ENCODE assay signal across 7 cellular contexts in the genomic region with DNA sequence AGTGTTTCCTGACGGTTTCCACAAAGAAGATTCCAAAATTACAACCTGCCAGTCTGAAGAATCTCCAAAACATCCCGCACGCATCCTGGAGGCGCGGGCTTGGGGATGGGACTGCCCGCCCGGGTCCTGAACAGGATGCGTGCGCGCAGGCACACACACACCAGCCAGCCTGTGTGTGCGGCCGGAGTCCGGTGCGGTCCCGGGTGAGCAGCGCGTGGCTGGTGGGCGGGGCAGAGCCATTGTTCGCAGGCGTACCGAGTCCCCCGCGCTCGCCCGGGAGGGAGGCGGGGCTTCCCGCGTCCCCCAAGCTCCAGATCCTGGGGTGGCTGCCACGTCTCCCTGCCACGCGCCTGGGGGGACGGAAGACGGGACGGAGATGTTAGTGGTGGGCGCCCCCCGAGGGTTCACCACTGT. TPM values are rescaled to one million over a fixed set of nuclear protein-coding genes. Genes with fewer than 3 reads are reported as not detected.
A peak's percentile ranks its signal among the peaks of the same experiment; 100 is the strongest.
DNase-seq lines count a peak whose midpoint lies in the region; ATAC-seq and TF ChIP-seq lines count a peak whose summit lies in the region.

No MANE protein-coding gene starts in this region.

- peak; percentile 38 for ATAC-seq in HG02571 (IDR thresholded peaks at IDR 0.05; ENCODE audit: unreplicated experiment)
- ATAC-seq in WTC11 = peak; percentile 51

- H3K36me3 Mint-ChIP-seq in WTC11 = peaks cover 39% of the 10 kb centered on the region

- H3K4me3 Mint-ChIP-seq in WTC11 = peak overlapping the region; percentile 96

- TF ChIP-seq CTCF in GM13977 (IDR thresholded peaks at IDR 0.05; ENCODE audit: extremely low read depth, insufficient read depth, missing control alignments) = no peak
- no peak for TF ChIP-seq CTCF in WTC11 (IDR thresholded peaks at IDR 0.05)
- no peak for TF ChIP-seq CTCF in kidney epithelial cell (IDR thresholded peaks at IDR 0.05; ENCODE audit: insufficient read depth, low read length, poor library complexity, severe bottlenecking)

- peak overlapping the region; percentile 89 for H3K27ac Mint-ChIP-seq in WTC11

- no peaks in the 10 kb centered on the region for H3K27me3 ChIP-seq in kidney epithelial cell (ENCODE audit: control insufficient read depth, insufficient read depth, low read length)

- H3K27me3 Mint-ChIP-seq in WTC11 (ENCODE audit: low read depth) = no peaks in the 10 kb centered on the region

- peaks cover 64% of the 10 kb centered on the region for H3K4me1 Mint-ChIP-seq in WTC11

- CTCF ChIA-PET in WTC11 (lab: Charles Lee) = interaction anchor here (0.6 to 3.6 kb wide), 14 partner anchors 25 to 501 kb away, joined by 3 to 27 read pairs (median 6); partner anchors contain the start of gene HIF1AN

- in situ Hi-C loops in GM13977 (cut with MboI; ENCODE audit: low pct_unique_long_range_greater_than_20kb, low sequenced_read_pairs, unreplicated experiment) = loop anchor here (10.0 kb wide), 1 partner anchor 88 kb away; no protein-coding TSS in a partner anchor

- DNase-seq in GM13977 (ENCODE audit: low spot score) (peak; percentile 81), NCI-H1105 (lab: John Stamatoyannopoulos, UW) (peak; percentile 33), WTC11 (ENCODE audit: low spot score) (peak; percentile 79), cerebellar cortex (ENCODE audit: low spot score) (peak; percentile 68), kidney epithelial cell (ENCODE audit: low read depth) (no peak)
- DNase-seq in stimulated activated CD4-positive, alpha-beta T cell treated with anti-CD3 and anti-CD28 coated beads, Interleukin-15, amount 100 ng/mL, for 24 hours = peak; percentile 89

- POLR2A ChIA-PET in WTC11 (lab: Charles Lee) = interaction anchor here (0.6 to 5.5 kb wide), 6 partner anchors 12 to 144 kb away, joined by 3 to 104 read pairs (median 4); no protein-coding TSS in a partner anchor

- H3K36me3 ChIP-seq in kidney epithelial cell (ENCODE audit: control insufficient read depth, insufficient read depth, low read length) = peaks cover 5% of the 10 kb centered on the region

- H3K4me3 ChIP-seq in kidney epithelial cell (ENCODE audit: low read depth, low read length) = peak overlapping the region; percentile 91

- H3K9me3 Mint-ChIP-seq in WTC11 = no peaks in the 10 kb centered on the region

TF ChIP-seq in WTC11, 78 proteins besides CTCF, POLR2A, EP300 and RAD21 (continues in another document):
- TF ChIP-seq ZBTB21 (CRISPR knock-in tag; IDR thresholded peaks at IDR 0.05; ENCODE audit: borderline replicate concordance) = peak; percentile 26; the same call in 1 of the 2 replicates
- TF ChIP-seq ZMAT4 (CRISPR knock-in tag; IDR thresholded peaks at IDR 0.05) = no peak
- 0 out of 2 replicates have a peak, but pooled peaks have one; percentile 13 for TF ChIP-seq CBFB (CRISPR knock-in tag; IDR thresholded peaks at IDR 0.05; ENCODE audit: low read depth)
- no peak for TF ChIP-seq MXD4 (CRISPR knock-in tag; IDR thresholded peaks at IDR 0.05; ENCODE audit: borderline replicate concordance)
- TF ChIP-seq FOXP4 (CRISPR knock-in tag; IDR thresholded peaks at IDR 0.05) = 0 out of 2 replicates have a peak, but pooled peaks have one; percentile 73
- TF ChIP-seq, protein P1, sequence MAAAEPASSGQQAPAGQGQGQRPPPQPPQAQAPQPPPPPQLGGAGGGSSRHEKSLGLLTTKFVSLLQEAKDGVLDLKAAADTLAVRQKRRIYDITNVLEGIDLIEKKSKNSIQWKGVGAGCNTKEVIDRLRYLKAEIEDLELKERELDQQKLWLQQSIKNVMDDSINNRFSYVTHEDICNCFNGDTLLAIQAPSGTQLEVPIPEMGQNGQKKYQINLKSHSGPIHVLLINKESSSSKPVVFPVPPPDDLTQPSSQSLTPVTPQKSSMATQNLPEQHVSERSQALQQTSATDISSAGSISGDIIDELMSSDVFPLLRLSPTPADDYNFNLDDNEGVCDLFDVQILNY (CRISPR knock-in tag; IDR thresholded peaks at IDR 0.05) = peak; percentile 52
- TF ChIP-seq IRF1 (CRISPR knock-in tag; IDR thresholded peaks at IDR 0.05) = 0 out of 2 replicates have a peak, but pooled peaks have one; percentile 58
- no peak for TF ChIP-seq ZNF317 (CRISPR knock-in tag; IDR thresholded peaks at IDR 0.05; ENCODE audit: borderline replicate concordance, low read depth)
- 0 out of 2 replicates have a peak, but pooled peaks have one; percentile 30 for TF ChIP-seq GABPB1 (CRISPR knock-in tag; IDR thresholded peaks at IDR 0.05)
- TF ChIP-seq, protein P2, sequence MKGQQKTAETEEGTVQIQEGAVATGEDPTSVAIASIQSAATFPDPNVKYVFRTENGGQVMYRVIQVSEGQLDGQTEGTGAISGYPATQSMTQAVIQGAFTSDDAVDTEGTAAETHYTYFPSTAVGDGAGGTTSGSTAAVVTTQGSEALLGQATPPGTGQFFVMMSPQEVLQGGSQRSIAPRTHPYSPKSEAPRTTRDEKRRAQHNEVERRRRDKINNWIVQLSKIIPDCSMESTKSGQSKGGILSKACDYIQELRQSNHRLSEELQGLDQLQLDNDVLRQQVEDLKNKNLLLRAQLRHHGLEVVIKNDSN (CRISPR knock-in tag; IDR thresholded peaks at IDR 0.05) = no peak
- TF ChIP-seq NFATC4 (CRISPR knock-in tag; IDR thresholded peaks at IDR 0.05) = no peak
- no peak for TF ChIP-seq ZNF281 (CRISPR knock-in tag; IDR thresholded peaks at IDR 0.05)
- TF ChIP-seq ZNF138 (CRISPR knock-in tag; conservative IDR thresholded peaks at IDR 0.05) = no peak
- TF ChIP-seq JUN (CRISPR knock-in tag; IDR thresholded peaks at IDR 0.05) = no peak
- no peak for TF ChIP-seq CDX4 (CRISPR knock-in tag; IDR thresholded peaks at IDR 0.05; ENCODE audit: borderline replicate concordance)
- TF ChIP-seq FOXJ3 (CRISPR knock-in tag; IDR thresholded peaks at IDR 0.05; ENCODE audit: borderline replicate concordance) = no peak
- TF ChIP-seq MYBL2 (CRISPR knock-in tag; IDR thresholded peaks at IDR 0.05) = no peak
- 0 out of 2 replicates have a peak, but pooled peaks have one; percentile 64 for TF ChIP-seq TEAD1 (CRISPR knock-in tag; IDR thresholded peaks at IDR 0.05)

RNA-seq across cellular contexts. Expression of gene SCD, which starts 0.7 kb away (rescaled TPM):
- total RNA-seq in WTC11 (2021) = 490 to 556 TPM (median 501 TPM) in 3 replicates
- total RNA-seq in kidney epithelial cell = 273 and 288 TPM in 2 replicates

RNA-seq across cellular contexts. Expression of gene PKD2L1, which starts 16.3 kb away (rescaled TPM):
- total RNA-seq in WTC11 (2021) (0.09 TPM in 1 of 3 replicates, not detected in the others), kidney epithelial cell (not detected in 2 replicates)

RNA-seq across cellular contexts. Expression of gene BLOC1S2, which starts 59.9 kb away (rescaled TPM):
- total RNA-seq in WTC11 (2021) (47.6 to 54.1 TPM (median 52.4 TPM) in 3 replicates), kidney epithelial cell (81.7 and 92.8 TPM in 2 replicates)
